ENCODE assay signal across 9 cellular contexts in genomic region chrX:17613979-17614572, GRCh38.
DNase-seq lines count a peak whose midpoint lies in the region; ATAC-seq, FAIRE-seq and TF ChIP-seq lines count a peak whose summit lies in the region.
"Had no signal": no experiment of that assay in that cellular context is flagged by ENCODE, and none has a peak within 500 bp of the region (broad histone marks: within the 10 kb centered on the region; RNA-seq: fewer than 3 reads in every experiment).

No MANE protein-coding gene starts in this region.

- no peak overlapping the region for H3K27ac ChIP-seq in right cardiac atrium (ENCODE audit: low read length)

- intact Hi-C loops in right cardiac atrium (cut with DNase I): no loop called here

- FAIRE-seq in bronchial epithelial cell (lab: Jason Lieb, UNC): no peak

- H3K4me3 ChIP-seq in bronchial epithelial cell (ENCODE audit: low read depth, low read length) (no peak overlapping the region), right cardiac atrium (ENCODE audit: low read length) (no peak overlapping the region)

- H3K36me3 ChIP-seq in bronchial epithelial cell (ENCODE audit: control insufficient read depth, insufficient read depth, low read length): no peaks in the 10 kb centered on the region

- TF ChIP-seq CTCF in bronchial epithelial cell (IDR thresholded peaks at IDR 0.05; ENCODE audit: insufficient read depth, low read length, severe bottlenecking): no peak

- no peaks in the 10 kb centered on the region for H3K4me1 ChIP-seq in right cardiac atrium (ENCODE audit: control insufficient read depth, insufficient read depth, low read length)

- WGBS in right cardiac atrium: 72% methylated on average over 5 of the region's 5 CpGs

- H3K27me3 ChIP-seq in bronchial epithelial cell (ENCODE audit: control insufficient read depth, insufficient read depth, low read length) (no peaks in the 10 kb centered on the region), right cardiac atrium (ENCODE audit: control insufficient read depth, insufficient read depth) (no peaks in the 10 kb centered on the region)

- H3K9me3 ChIP-seq in right cardiac atrium (ENCODE audit: control insufficient read depth, low read length): no peaks in the 10 kb centered on the region

- DNase-seq in DMS53 (lab: John Stamatoyannopoulos, UW) (peak; percentile 64), NCI-H2107 treated with DMSO at 0.1 percent for 48 hours (lab: John Stamatoyannopoulos, UW; ENCODE audit: unreplicated experiment) (peak; percentile 94), bronchial epithelial cell (ENCODE audit: low read depth) (peak; percentile 58), right cardiac atrium (no peak)
- no peak for DNase-seq in activated T-cell treated with anti-CD3 and anti-CD28 coated beads, Interleukin-2, amount 50 U/mL, for 1 hour
- DNase-seq: NCI-H1105 treated with DMSO at 0.1 percent for 48 hours had no signal

- ATAC-seq in GM19468 (IDR thresholded peaks at IDR 0.05; ENCODE audit: extremely low read depth, unreplicated experiment): peak; percentile 52
- ATAC-seq in right cardiac atrium: no peak
- no peak for ATAC-seq in GM18907 (IDR thresholded peaks at IDR 0.05; ENCODE audit: unreplicated experiment)
- ATAC-seq in GM21360 (IDR thresholded peaks at IDR 0.05; ENCODE audit: unreplicated experiment): no peak

Comparison
In these comparisons a context has a peak if more than half of its experiments do, and no peak if none do; other contexts are left out.
1. DNase-seq: peak in DMS53 (single experiment), NCI-H2107 treated with DMSO at 0.1 percent for 48 hours (single experiment) and bronchial epithelial cell (single experiment); none in activated T-cell treated with anti-CD3 and anti-CD28 coated beads, Interleukin-2, amount 50 U/mL, for 1 hour (single experiment) and right cardiac atrium (0 of 3).